Comparison of ENCODE assay signal across 11 cellular contexts in genomic region chr5:58751222-58751621, GRCh38.
DNase-seq lines count a peak whose midpoint lies in the region; TF ChIP-seq lines count a peak whose summit lies in the region.
"Had no signal": no experiment of that assay in that cellular context is flagged by ENCODE, and none has a peak within 500 bp of the region (broad histone marks: within the 10 kb centered on the region; RNA-seq: fewer than 3 reads in every experiment).

No MANE protein-coding gene starts in this region.

- H3K36me3 ChIP-seq in HEK293 (ENCODE audit: control insufficient read depth in 2 of 2, insufficient read depth in 1 of 2, low read length in 2 of 2): no peaks in the 10 kb centered on the region
- H3K36me3 ChIP-seq: heart left ventricle had no signal

- intact Hi-C loops in CD14-positive monocyte (cut with micrococcal nuclease): no loop called here

- peaks cover 13% of the 10 kb centered on the region for H3K4me1 Mint-ChIP-seq in CD14-positive monocyte
- peaks cover 2% of the 10 kb centered on the region for H3K4me1 Mint-ChIP-seq in progenitor cell of endocrine pancreas (ENCODE audit: low read depth)

- H3K4me1 ChIP-seq in HEK293 (ENCODE audit: control insufficient read depth, insufficient read depth, low read length): no peaks in the 10 kb centered on the region

- H3K4me3 Mint-ChIP-seq in CD14-positive monocyte (no peak overlapping the region), progenitor cell of endocrine pancreas (ENCODE audit: low read depth) (no peak overlapping the region)

- H3K27ac Mint-ChIP-seq in CD14-positive monocyte (peak overlapping the region in 2 of 7 donors; percentile 5 to 52), progenitor cell of endocrine pancreas (no peak overlapping the region)

- no peak overlapping the region for H3K27ac ChIP-seq in HEK293 (ENCODE audit: extremely low read depth, low read depth, low read length)
- H3K27ac ChIP-seq in RWPE1: no peak overlapping the region
- H3K27ac ChIP-seq: heart left ventricle had no signal

- H3K9me3 Mint-ChIP-seq in CD14-positive monocyte: peaks cover 0 to 3% (median 0%) of the 10 kb centered on the region in 7 donors
- no peaks in the 10 kb centered on the region for H3K9me3 Mint-ChIP-seq in progenitor cell of endocrine pancreas (ENCODE audit: low read depth)

- H3K4me3 ChIP-seq in HEK293 (ENCODE audit: low read depth, low read length): no peak overlapping the region
- H3K4me3 ChIP-seq in foreskin fibroblast (ENCODE audit: low read depth in 1 of 2, low read length in 2 of 2): no peak overlapping the region
- H3K4me3 ChIP-seq: heart left ventricle had no signal

- no peaks in the 10 kb centered on the region for H3K36me3 Mint-ChIP-seq in CD14-positive monocyte
- H3K36me3 Mint-ChIP-seq in progenitor cell of endocrine pancreas (ENCODE audit: insufficient read depth): no peaks in the 10 kb centered on the region

- POLR2A ChIA-PET in HEK293 (lab: Yijun Ruan, JAX) (no interaction called here), RWPE1 (lab: Yijun Ruan, JAX; ENCODE audit: low non-redundant PET) (no interaction called here)

- no peak for TF ChIP-seq CTCF in CD14-positive monocyte (IDR thresholded peaks at IDR 0.05)
- no peak for TF ChIP-seq CTCF in HEK293 (tag by site-specific recombination; IDR thresholded peaks at IDR 0.05)
- TF ChIP-seq CTCF in foreskin fibroblast (IDR thresholded peaks at IDR 0.05; ENCODE audit: low read depth, low read length): no peak
- TF ChIP-seq CTCF in progenitor cell of endocrine pancreas (IDR thresholded peaks at IDR 0.05; ENCODE audit: unreplicated experiment): no peak
- TF ChIP-seq CTCF in RWPE1 (conservative IDR thresholded peaks at IDR 0.05; ENCODE audit: low read depth): no peak

- DNase-seq in CD14-positive monocyte (ENCODE audit: low spot score) (peak; percentile 61), T1000 (lab: John Stamatoyannopoulos, UW) (peak; percentile 5), foreskin fibroblast (peak; percentile 3 to 12), progenitor cell of endocrine pancreas (ENCODE audit: low spot score, unreplicated experiment) (no peak), RWPE1 (ENCODE audit: low spot score) (no peak)
- no peak for DNase-seq in stimulated activated CD8-positive, alpha-beta memory T cell treated with anti-CD3 and anti-CD28 coated beads, Interleukin-4, amount 100 ng/mL, for 48 hours
- DNase-seq in activated CD4-positive, alpha-beta T cell treated with anti-CD3 and anti-CD28 coated beads for 4 hours: no peak
- DNase-seq: heart left ventricle, NCI-H1417, Right ventricle myocardium superior had no signal

- H3K27me3 Mint-ChIP-seq in CD14-positive monocyte (ENCODE audit: low read depth in 3 of 3) (peaks cover 0 to 2% (median 0%) of the 10 kb centered on the region in 3 donors), progenitor cell of endocrine pancreas (no peaks in the 10 kb centered on the region)

- no peaks in the 10 kb centered on the region for H3K9me3 ChIP-seq in HEK293 (ENCODE audit: control insufficient read depth, insufficient read depth, low read depth, low read length)
- H3K9me3 ChIP-seq: heart left ventricle had no signal

- CTCF ChIA-PET in HEK293 (lab: Yijun Ruan, JAX): no interaction called here
- CTCF ChIA-PET in RWPE1 (lab: Yijun Ruan, JAX): no interaction called here

TF ChIP-seq in HEK293, 187 proteins besides CTCF, POLR2A, EP300 and RAD21:
- no peak for TF ChIP-seq ZNF292 (tag by site-specific recombination; IDR thresholded peaks at IDR 0.05; ENCODE audit: borderline replicate concordance, low read depth)
- 0 out of 2 replicates have a peak, but pooled peaks have one; percentile 37 for TF ChIP-seq HIC1 (tag by site-specific recombination; IDR thresholded peaks at IDR 0.05)
- peak; percentile 59; the same call in 1 of the 2 replicates for TF ChIP-seq TRIM28 (IDR thresholded peaks at IDR 0.05; ENCODE audit: borderline replicate concordance, low read length)

Comparison
In these comparisons a context has a peak if more than half of its experiments do, and no peak if none do; other contexts are left out.
1. DNase-seq: peak in CD14-positive monocyte (single experiment), T1000 (single experiment) and foreskin fibroblast (2 of 2); none in progenitor cell of endocrine pancreas (single experiment), RWPE1 (single experiment), stimulated activated CD8-positive, alpha-beta memory T cell treated with anti-CD3 and anti-CD28 coated beads, Interleukin-4, amount 100 ng/mL, for 48 hours (single experiment) and activated CD4-positive, alpha-beta T cell treated with anti-CD3 and anti-CD28 coated beads for 4 hours (0 of 2).